In the genomic region with DNA sequence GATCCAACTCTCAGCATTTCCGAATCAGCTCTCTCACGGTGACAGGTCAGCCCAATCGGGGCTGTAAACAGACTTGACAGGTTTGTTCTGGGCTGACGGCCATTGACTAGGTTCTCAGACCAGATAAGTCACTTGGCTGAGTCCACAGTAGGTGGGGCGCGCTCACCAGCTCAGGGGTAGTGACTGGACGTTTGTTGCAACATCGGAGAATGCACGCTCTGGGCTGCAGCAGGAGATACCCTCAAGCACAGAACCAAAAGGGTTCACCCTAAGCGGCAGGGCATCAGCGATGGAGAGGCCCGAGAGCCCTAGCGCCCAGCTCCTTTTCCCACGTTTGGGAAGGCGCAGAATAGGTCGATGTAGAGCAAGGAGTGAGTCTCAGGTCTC, we compare ENCODE assay signal across 2 cellular contexts.
TF ChIP-seq lines count a peak whose summit lies in the region.

No MANE protein-coding gene starts in this region.

TF ChIP-seq in GM23338, 12 proteins besides CTCF, POLR2A, EP300 and RAD21 (continues in another document):
- TF ChIP-seq CREB1 (CRISPR knock-in tag; IDR thresholded peaks at IDR 0.05; ENCODE audit: low read depth): no peak
- TF ChIP-seq, protein P1, sequence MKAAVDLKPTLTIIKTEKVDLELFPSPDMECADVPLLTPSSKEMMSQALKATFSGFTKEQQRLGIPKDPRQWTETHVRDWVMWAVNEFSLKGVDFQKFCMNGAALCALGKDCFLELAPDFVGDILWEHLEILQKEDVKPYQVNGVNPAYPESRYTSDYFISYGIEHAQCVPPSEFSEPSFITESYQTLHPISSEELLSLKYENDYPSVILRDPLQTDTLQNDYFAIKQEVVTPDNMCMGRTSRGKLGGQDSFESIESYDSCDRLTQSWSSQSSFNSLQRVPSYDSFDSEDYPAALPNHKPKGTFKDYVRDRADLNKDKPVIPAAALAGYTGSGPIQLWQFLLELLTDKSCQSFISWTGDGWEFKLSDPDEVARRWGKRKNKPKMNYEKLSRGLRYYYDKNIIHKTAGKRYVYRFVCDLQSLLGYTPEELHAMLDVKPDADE (IDR thresholded peaks at IDR 0.05): no peak
- no peak for TF ChIP-seq ZNF331 (CRISPR knock-in tag; IDR thresholded peaks at IDR 0.05; ENCODE audit: low read depth)
- TF ChIP-seq EZH2phosphoT487 (IDR thresholded peaks at IDR 0.05; ENCODE audit: unreplicated experiment): no peak
- TF ChIP-seq, protein P2, sequence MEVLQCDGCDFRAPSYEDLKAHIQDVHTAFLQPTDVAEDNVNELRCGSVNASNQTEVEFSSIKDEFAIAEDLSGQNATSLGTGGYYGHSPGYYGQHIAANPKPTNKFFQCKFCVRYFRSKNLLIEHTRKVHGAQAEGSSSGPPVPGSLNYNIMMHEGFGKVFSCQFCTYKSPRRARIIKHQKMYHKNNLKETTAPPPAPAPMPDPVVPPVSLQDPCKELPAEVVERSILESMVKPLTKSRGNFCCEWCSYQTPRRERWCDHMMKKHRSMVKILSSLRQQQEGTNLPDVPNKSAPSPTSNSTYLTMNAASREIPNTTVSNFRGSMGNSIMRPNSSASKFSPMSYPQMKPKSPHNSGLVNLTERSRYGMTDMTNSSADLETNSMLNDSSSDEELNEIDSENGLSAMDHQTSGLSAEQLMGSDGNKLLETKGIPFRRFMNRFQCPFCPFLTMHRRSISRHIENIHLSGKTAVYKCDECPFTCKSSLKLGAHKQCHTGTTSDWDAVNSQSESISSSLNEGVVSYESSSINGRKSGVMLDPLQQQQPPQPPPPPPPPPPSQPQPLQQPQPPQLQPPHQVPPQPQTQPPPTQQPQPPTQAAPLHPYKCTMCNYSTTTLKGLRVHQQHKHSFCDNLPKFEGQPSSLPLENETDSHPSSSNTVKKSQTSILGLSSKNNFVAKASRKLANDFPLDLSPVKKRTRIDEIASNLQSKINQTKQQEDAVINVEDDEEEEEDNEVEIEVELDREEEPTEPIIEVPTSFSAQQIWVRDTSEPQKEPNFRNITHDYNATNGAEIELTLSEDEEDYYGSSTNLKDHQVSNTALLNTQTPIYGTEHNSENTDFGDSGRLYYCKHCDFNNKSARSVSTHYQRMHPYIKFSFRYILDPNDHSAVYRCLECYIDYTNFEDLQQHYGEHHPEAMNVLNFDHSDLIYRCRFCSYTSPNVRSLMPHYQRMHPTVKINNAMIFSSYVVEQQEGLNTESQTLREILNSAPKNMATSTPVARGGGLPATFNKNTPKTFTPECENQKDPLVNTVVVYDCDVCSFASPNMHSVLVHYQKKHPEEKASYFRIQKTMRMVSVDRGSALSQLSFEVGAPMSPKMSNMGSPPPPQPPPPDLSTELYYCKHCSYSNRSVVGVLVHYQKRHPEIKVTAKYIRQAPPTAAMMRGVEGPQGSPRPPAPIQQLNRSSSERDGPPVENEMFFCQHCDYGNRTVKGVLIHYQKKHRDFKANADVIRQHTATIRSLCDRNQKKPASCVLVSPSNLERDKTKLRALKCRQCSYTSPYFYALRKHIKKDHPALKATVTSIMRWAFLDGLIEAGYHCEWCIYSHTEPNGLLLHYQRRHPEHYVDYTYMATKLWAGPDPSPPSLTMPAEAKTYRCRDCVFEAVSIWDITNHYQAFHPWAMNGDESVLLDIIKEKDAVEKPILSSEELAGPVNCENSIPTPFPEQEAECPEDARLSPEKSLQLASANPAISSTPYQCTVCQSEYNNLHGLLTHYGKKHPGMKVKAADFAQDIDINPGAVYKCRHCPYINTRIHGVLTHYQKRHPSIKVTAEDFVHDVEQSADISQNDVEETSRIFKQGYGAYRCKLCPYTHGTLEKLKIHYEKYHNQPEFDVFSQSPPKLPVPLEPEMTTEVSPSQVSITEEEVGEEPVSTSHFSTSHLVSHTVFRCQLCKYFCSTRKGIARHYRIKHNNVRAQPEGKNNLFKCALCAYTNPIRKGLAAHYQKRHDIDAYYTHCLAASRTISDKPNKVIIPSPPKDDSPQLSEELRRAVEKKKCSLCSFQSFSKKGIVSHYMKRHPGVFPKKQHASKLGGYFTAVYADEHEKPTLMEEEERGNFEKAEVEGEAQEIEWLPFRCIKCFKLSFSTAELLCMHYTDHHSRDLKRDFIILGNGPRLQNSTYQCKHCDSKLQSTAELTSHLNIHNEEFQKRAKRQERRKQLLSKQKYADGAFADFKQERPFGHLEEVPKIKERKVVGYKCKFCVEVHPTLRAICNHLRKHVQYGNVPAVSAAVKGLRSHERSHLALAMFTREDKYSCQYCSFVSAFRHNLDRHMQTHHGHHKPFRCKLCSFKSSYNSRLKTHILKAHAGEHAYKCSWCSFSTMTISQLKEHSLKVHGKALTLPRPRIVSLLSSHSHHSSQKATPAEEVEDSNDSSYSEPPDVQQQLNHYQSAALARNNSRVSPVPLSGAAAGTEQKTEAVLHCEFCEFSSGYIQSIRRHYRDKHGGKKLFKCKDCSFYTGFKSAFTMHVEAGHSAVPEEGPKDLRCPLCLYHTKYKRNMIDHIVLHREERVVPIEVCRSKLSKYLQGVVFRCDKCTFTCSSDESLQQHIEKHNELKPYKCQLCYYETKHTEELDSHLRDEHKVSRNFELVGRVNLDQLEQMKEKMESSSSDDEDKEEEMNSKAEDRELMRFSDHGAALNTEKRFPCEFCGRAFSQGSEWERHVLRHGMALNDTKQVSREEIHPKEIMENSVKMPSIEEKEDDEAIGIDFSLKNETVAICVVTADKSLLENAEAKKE (CRISPR knock-in tag; IDR thresholded peaks at IDR 0.05): no peak
- no peak for TF ChIP-seq EZH2 (IDR thresholded peaks at IDR 0.05; ENCODE audit: low read depth, unreplicated experiment)
- TF ChIP-seq JUNB (IDR thresholded peaks at IDR 0.05; ENCODE audit: unreplicated experiment): no peak
- no peak for TF ChIP-seq POLR2AphosphoS5 (IDR thresholded peaks at IDR 0.05; ENCODE audit: low read depth)
- no peak for TF ChIP-seq STAT1 (IDR thresholded peaks at IDR 0.05; ENCODE audit: unreplicated experiment)
- TF ChIP-seq, protein P3, sequence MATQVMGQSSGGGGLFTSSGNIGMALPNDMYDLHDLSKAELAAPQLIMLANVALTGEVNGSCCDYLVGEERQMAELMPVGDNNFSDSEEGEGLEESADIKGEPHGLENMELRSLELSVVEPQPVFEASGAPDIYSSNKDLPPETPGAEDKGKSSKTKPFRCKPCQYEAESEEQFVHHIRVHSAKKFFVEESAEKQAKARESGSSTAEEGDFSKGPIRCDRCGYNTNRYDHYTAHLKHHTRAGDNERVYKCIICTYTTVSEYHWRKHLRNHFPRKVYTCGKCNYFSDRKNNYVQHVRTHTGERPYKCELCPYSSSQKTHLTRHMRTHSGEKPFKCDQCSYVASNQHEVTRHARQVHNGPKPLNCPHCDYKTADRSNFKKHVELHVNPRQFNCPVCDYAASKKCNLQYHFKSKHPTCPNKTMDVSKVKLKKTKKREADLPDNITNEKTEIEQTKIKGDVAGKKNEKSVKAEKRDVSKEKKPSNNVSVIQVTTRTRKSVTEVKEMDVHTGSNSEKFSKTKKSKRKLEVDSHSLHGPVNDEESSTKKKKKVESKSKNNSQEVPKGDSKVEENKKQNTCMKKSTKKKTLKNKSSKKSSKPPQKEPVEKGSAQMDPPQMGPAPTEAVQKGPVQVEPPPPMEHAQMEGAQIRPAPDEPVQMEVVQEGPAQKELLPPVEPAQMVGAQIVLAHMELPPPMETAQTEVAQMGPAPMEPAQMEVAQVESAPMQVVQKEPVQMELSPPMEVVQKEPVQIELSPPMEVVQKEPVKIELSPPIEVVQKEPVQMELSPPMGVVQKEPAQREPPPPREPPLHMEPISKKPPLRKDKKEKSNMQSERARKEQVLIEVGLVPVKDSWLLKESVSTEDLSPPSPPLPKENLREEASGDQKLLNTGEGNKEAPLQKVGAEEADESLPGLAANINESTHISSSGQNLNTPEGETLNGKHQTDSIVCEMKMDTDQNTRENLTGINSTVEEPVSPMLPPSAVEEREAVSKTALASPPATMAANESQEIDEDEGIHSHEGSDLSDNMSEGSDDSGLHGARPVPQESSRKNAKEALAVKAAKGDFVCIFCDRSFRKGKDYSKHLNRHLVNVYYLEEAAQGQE (IDR thresholded peaks at IDR 0.05; ENCODE audit: unreplicated experiment): no peak

TF ChIP-seq in GM12878, 131 proteins besides CTCF, POLR2A, EP300 and RAD21 (continues in another document):
- TF ChIP-seq CHD2 (IDR thresholded peaks at IDR 0.05; ENCODE audit: borderline replicate concordance, low read depth, low read length) (peak; percentile 29; the same call in 1 of the 2 replicates), CEBPB (IDR thresholded peaks at IDR 0.05; ENCODE audit: borderline replicate concordance in 1 of 2, low read depth in 2 of 2, low read length in 2 of 2) (peak in 1 of 2 experiments; percentile 39; a peak in 1 of 4 replicates), SMC3 (IDR thresholded peaks at IDR 0.05; ENCODE audit: borderline replicate concordance, low read length) (peak; percentile 25; the same call in 1 of the 2 replicates), KAT2A (conservative IDR thresholded peaks at IDR 0.05; ENCODE audit: control insufficient read depth, low read depth, low read length) (no peak), EGR1 (IDR thresholded peaks at IDR 0.05; ENCODE audit: borderline replicate concordance in 1 of 2, low read depth in 2 of 2, low read length in 2 of 2) (no peak), MXI1 (IDR thresholded peaks at IDR 0.05; ENCODE audit: low read depth, low read length) (0 out of 2 replicates have a peak, but pooled peaks have one; percentile 5), RFX5 (IDR thresholded peaks at IDR 0.05; ENCODE audit: low read depth, low read length) (no peak), NR2C1 (IDR thresholded peaks at IDR 0.05) (no peak), SIN3A (IDR thresholded peaks at IDR 0.05; ENCODE audit: low read depth, low read length) (no peak), TBL1XR1 (IDR thresholded peaks at IDR 0.05; ENCODE audit: low read depth, low read length) (no peak), RUNX3 (IDR thresholded peaks at IDR 0.05; ENCODE audit: low read length) (no peak), POLR2AphosphoS5 (IDR thresholded peaks at IDR 0.05; ENCODE audit: low read length) (no peak), JUND (IDR thresholded peaks at IDR 0.05; ENCODE audit: low read depth, low read length) (no peak), MTA3 (IDR thresholded peaks at IDR 0.05; ENCODE audit: borderline replicate concordance, low read length) (0 out of 2 replicates have a peak, but pooled peaks have one; percentile 62), YY1 (IDR thresholded peaks at IDR 0.05; ENCODE audit: low read depth, low read length) (peak; percentile 82), SP1 (IDR thresholded peaks at IDR 0.05; ENCODE audit: low read depth, low read length) (no peak), FOXM1 (IDR thresholded peaks at IDR 0.05; ENCODE audit: low read depth, low read length) (no peak), TAF1 (IDR thresholded peaks at IDR 0.05; ENCODE audit: borderline replicate concordance, low read depth, low read length) (peak; percentile 41; the same call in 1 of the 2 replicates)
- TF ChIP-seq, protein P4, sequence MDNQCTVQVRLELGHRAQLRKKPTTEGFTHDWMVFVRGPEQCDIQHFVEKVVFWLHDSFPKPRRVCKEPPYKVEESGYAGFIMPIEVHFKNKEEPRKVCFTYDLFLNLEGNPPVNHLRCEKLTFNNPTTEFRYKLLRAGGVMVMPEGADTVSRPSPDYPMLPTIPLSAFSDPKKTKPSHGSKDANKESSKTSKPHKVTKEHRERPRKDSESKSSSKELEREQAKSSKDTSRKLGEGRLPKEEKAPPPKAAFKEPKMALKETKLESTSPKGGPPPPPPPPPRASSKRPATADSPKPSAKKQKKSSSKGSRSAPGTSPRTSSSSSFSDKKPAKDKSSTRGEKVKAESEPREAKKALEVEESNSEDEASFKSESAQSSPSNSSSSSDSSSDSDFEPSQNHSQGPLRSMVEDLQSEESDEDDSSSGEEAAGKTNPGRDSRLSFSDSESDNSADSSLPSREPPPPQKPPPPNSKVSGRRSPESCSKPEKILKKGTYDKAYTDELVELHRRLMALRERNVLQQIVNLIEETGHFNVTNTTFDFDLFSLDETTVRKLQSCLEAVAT (IDR thresholded peaks at IDR 0.05): 0 out of 2 replicates have a peak, but pooled peaks have one; percentile 42
- TF ChIP-seq, protein P5, sequence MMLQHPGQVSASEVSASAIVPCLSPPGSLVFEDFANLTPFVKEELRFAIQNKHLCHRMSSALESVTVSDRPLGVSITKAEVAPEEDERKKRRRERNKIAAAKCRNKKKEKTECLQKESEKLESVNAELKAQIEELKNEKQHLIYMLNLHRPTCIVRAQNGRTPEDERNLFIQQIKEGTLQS (IDR thresholded peaks at IDR 0.05; ENCODE audit: borderline replicate concordance, extremely low read depth, low read depth, low read length): no peak
- TF ChIP-seq, protein P6, sequence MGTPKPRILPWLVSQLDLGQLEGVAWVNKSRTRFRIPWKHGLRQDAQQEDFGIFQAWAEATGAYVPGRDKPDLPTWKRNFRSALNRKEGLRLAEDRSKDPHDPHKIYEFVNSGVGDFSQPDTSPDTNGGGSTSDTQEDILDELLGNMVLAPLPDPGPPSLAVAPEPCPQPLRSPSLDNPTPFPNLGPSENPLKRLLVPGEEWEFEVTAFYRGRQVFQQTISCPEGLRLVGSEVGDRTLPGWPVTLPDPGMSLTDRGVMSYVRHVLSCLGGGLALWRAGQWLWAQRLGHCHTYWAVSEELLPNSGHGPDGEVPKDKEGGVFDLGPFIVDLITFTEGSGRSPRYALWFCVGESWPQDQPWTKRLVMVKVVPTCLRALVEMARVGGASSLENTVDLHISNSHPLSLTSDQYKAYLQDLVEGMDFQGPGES (IDR thresholded peaks at IDR 0.05): peak; percentile 32; the same call in 1 of the 2 replicates
- TF ChIP-seq, protein P7, sequence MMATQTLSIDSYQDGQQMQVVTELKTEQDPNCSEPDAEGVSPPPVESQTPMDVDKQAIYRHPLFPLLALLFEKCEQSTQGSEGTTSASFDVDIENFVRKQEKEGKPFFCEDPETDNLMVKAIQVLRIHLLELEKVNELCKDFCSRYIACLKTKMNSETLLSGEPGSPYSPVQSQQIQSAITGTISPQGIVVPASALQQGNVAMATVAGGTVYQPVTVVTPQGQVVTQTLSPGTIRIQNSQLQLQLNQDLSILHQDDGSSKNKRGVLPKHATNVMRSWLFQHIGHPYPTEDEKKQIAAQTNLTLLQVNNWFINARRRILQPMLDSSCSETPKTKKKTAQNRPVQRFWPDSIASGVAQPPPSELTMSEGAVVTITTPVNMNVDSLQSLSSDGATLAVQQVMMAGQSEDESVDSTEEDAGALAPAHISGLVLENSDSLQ (IDR thresholded peaks at IDR 0.05): peak; percentile 54; the same call in 1 of the 2 replicates
- TF ChIP-seq, protein P8, sequence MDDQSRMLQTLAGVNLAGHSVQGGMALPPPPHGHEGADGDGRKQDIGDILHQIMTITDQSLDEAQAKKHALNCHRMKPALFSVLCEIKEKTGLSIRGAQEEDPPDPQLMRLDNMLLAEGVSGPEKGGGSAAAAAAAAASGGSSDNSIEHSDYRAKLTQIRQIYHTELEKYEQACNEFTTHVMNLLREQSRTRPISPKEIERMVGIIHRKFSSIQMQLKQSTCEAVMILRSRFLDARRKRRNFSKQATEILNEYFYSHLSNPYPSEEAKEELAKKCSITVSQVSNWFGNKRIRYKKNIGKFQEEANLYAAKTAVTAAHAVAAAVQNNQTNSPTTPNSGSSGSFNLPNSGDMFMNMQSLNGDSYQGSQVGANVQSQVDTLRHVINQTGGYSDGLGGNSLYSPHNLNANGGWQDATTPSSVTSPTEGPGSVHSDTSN (IDR thresholded peaks at IDR 0.05; ENCODE audit: insufficient replicate concordance, low read depth, low read length): peak; percentile 9
- TF ChIP-seq, protein P9, sequence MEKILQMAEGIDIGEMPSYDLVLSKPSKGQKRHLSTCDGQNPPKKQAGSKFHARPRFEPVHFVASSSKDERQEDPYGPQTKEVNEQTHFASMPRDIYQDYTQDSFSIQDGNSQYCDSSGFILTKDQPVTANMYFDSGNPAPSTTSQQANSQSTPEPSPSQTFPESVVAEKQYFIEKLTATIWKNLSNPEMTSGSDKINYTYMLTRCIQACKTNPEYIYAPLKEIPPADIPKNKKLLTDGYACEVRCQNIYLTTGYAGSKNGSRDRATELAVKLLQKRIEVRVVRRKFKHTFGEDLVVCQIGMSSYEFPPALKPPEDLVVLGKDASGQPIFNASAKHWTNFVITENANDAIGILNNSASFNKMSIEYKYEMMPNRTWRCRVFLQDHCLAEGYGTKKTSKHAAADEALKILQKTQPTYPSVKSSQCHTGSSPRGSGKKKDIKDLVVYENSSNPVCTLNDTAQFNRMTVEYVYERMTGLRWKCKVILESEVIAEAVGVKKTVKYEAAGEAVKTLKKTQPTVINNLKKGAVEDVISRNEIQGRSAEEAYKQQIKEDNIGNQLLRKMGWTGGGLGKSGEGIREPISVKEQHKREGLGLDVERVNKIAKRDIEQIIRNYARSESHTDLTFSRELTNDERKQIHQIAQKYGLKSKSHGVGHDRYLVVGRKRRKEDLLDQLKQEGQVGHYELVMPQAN (conservative IDR thresholded peaks at IDR 0.05): no peak
